Comparison of ENCODE assay signal across 38 cellular contexts in the genomic region with DNA sequence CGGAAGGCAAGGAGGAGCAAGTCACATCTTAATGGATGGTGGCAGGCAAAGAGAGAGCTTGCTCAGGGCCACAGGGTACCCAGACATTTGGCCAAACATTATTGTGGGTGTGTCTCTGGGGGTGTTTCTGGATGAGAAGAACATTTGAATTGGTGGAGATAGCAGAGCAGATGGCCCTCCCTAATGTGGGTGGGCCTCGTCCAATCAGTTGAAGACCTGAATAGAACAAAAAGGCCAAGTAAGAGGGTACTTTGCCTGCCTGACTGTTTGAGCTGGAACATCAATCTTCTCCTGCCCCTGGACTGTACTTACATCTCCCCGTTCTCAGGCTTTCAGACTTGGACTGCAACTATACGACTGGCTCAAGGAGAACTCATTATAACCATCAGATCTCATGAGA. TPM values are rescaled to one million over a fixed set of nuclear protein-coding genes. Genes with fewer than 3 reads are reported as not detected.
"Had no signal": no experiment of that assay in that cellular context is flagged by ENCODE, and none has a peak within 500 bp of the region (broad histone marks: within the 10 kb centered on the region; RNA-seq: fewer than 3 reads in every experiment).

No MANE protein-coding gene starts in this region.

- H3K9me3 ChIP-seq: MG63 had no signal

- DNase-seq: Karpas-422, Kasumi-1, MG63, MM.1S, MV-4-11, NCI-H1048, NCI-H1092, NCI-H1092 treated with DMSO at 0.1 percent for 48 hours, NCI-H1105, NCI-H1105 treated with DMSO at 0.1 percent for 48 hours, NCI-H1417, NCI-H1417 treated with DMSO at 0.1 percent for 48 hours, NCI-H1436, NCI-H1436 treated with DMSO at 0.1 percent for 48 hours, NCI-H146, NCI-H1694, NCI-H1694 treated with DMSO at 0.1 percent for 48 hours, NCI-H187, NCI-H187 treated with DMSO at 0.1 percent for 48 hours, NCI-H1930, NCI-H2029, NCI-H2029 treated with DMSO at 0.1 percent for 48 hours, NCI-H2081, NCI-H2081 treated with DMSO at 0.1 percent for 48 hours, NCI-H2107, NCI-H2171, NCI-H2171 treated with DMSO at 0.1 percent for 48 hours, NCI-H2227 treated with DMSO at 0.1 percent for 48 hours, NCI-H226, NCI-H345, NCI-H446, NCI-H446 treated with DMSO at 0.1 percent for 48 hours, NCI-H510A, NCI-H510A treated with DMSO at 0.1 percent for 48 hours had no signal

- H3K27me3 ChIP-seq: MG63 had no signal

- H3K4me3 ChIP-seq: MG63 had no signal

RNA-seq across cellular contexts. Expression of a gene that starts 55.8 kb away (rescaled TPM):
- total RNA-seq: LHCN-M2, M059J, MCF 10A, NCI-H460 had no signal
